Comparison of ENCODE assay signal across 1 cellular context in the genomic region with DNA sequence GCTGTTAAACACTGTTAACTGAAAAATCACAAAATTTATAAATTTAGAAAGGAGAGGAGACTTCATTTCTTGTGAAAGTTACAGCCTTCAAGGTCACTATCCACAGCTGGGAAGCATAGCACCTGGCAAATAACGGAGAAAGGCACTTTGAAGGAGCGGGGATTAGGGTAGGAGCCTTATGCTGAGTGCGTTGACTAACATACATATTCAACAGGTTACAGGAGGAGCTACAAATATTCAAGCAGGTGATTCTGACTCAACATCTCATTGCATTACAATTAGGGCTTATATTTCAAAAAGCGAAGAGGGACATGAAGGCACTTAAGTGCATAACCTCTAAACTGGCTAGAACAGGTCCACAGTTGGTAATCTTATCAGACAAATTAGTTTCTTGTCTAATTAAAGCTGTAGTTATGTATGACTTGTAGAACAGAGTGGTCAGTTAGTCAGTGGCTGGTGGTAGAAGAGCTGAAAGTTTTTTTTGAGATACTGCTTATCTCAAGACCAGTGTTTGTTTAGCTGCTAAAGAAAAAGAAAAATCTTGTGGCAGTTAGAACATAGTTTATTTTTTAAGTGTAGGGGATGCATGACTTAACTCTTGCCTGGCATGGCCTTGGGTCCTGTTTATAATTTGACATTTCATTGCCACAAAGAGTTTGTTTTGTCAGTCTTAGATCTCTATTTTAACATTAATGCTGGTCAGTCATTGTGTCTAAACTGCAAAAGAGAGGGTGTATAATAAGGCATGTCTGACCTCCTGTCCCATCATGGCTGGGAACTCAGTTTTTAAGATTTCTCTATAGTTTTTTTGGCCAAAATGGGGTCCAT.
TF ChIP-seq lines count a peak whose summit lies in the region.

No MANE protein-coding gene starts in this region.

TF ChIP-seq in IMR-90, 13 proteins besides CTCF, POLR2A, EP300 and RAD21:
- TF ChIP-seq MXI1 (IDR thresholded peaks at IDR 0.05; ENCODE audit: borderline replicate concordance, low read depth, low read length) (no peak), SMC3 (IDR thresholded peaks at IDR 0.05; ENCODE audit: low read depth, low read length) (no peak), RFX5 (IDR thresholded peaks at IDR 0.05; ENCODE audit: low read depth, low read length) (no peak), CEBPB (IDR thresholded peaks at IDR 0.05; ENCODE audit: low read depth, low read length) (no peak), BHLHE40 (IDR thresholded peaks at IDR 0.05; ENCODE audit: low read depth, low read length) (no peak), RCOR1 (IDR thresholded peaks at IDR 0.05; ENCODE audit: insufficient replicate concordance, low read length) (no peak), NFE2L2 (IDR thresholded peaks at IDR 0.05; ENCODE audit: low read depth, low read length) (no peak)
- TF ChIP-seq, protein P1, sequence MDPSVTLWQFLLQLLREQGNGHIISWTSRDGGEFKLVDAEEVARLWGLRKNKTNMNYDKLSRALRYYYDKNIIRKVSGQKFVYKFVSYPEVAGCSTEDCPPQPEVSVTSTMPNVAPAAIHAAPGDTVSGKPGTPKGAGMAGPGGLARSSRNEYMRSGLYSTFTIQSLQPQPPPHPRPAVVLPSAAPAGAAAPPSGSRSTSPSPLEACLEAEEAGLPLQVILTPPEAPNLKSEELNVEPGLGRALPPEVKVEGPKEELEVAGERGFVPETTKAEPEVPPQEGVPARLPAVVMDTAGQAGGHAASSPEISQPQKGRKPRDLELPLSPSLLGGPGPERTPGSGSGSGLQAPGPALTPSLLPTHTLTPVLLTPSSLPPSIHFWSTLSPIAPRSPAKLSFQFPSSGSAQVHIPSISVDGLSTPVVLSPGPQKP (IDR thresholded peaks at IDR 0.05; ENCODE audit: borderline replicate concordance, low read depth, low read length), result no peak
